Comparison of ENCODE assay signal across 7 cellular contexts in genomic region chr2:210617318-210617717, GRCh38.
"Had no signal": no experiment of that assay in that cellular context is flagged by ENCODE, and none has a peak within 500 bp of the region (broad histone marks: within the 10 kb centered on the region; RNA-seq: fewer than 3 reads in every experiment).

No MANE protein-coding gene starts in this region.

- H3K36me3 ChIP-seq: MG63, SJCRH30 had no signal

- H3K4me1 ChIP-seq: SJCRH30 had no signal

- H3K27ac ChIP-seq: HL-60, RWPE1, SJCRH30 had no signal

- H3K27me3 ChIP-seq: MG63, SJCRH30 had no signal

- DNase-seq: MG63; NK-92 treated with Interleukin-12 subunit alpha and Interleukin-12 subunit beta, amount 100 ng/mL, for 24 hours; T-helper 1 cell had no signal

- H3K9me3 ChIP-seq: MG63, SJCRH30 had no signal

- FAIRE-seq: HTR-8/SVneo had no signal

- H3K4me3 ChIP-seq: MG63, SJCRH30 had no signal
